ENCODE assay signal across 1 cellular context in the genomic region with DNA sequence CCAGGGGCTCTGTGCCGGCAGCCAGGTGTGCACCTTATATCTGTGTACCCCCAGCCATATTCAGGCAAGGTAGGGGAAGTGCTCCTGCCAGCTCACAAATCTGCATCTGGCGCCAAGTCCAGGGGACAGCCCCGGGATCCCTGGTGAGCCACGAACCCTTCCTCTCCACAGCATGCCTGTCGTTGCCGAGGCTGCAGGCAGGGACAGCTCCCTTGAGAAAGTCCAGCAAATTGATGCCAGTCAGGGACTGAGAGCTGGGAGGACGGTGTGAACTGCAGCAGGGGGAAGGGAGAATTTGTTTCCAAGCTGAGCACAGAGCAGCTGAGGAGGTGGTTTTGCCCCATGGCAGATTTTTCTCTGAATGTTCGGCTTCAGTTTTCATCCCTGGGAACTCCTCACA.
TF ChIP-seq lines count a peak whose summit lies in the region.

No MANE protein-coding gene starts in this region.

TF ChIP-seq in H1, 55 proteins besides CTCF, POLR2A, EP300 and RAD21:
- TF ChIP-seq NRF1 (IDR thresholded peaks at IDR 0.05; ENCODE audit: low read depth, low read length), result no peak
- TF ChIP-seq SAP30 (IDR thresholded peaks at IDR 0.05; ENCODE audit: insufficient read depth, insufficient replicate concordance, low read length), result no peak
- TF ChIP-seq BACH1 (IDR thresholded peaks at IDR 0.05; ENCODE audit: low read length), result no peak
- TF ChIP-seq, protein P1, sequence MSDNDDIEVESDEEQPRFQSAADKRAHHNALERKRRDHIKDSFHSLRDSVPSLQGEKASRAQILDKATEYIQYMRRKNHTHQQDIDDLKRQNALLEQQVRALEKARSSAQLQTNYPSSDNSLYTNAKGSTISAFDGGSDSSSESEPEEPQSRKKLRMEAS (IDR thresholded peaks at IDR 0.05), result peak; percentile 74
- TF ChIP-seq YY1 (IDR thresholded peaks at IDR 0.05; ENCODE audit: low read depth, low read length), result no peak
